22 cellular contexts compared by ENCODE assay signal in genomic region chr17:66605561-66605960, GRCh38.
"Had no signal": no experiment of that assay in that cellular context is flagged by ENCODE, and none has a peak within 500 bp of the region (broad histone marks: within the 10 kb centered on the region; RNA-seq: fewer than 3 reads in every experiment).

No MANE protein-coding gene starts in this region.

- H3K36me3 Mint-ChIP-seq: IgD-negative memory B cell had no signal

- H3K9ac ChIP-seq: KMS-11 had no signal

- H3K27ac Mint-ChIP-seq: IgD-negative memory B cell had no signal

- ATAC-seq: HepG2, K562 had no signal

- H3K4me3 Mint-ChIP-seq: IgD-negative memory B cell had no signal

- H3K27me3 Mint-ChIP-seq: IgD-negative memory B cell had no signal

- H3K27ac ChIP-seq: HL-60, KMS-11, SJSA1, SK-N-MC had no signal

- H3K9me3 ChIP-seq: SJSA1 had no signal

- H3K4me3 ChIP-seq: K562, SJSA1, SK-N-MC had no signal

- DNase-seq: Kasumi-1, MM.1S, NCI-H1092 treated with DMSO at 0.1 percent for 48 hours, NCI-H1436 treated with DMSO at 0.1 percent for 48 hours, NCI-H1694, NCI-H187 treated with DMSO at 0.1 percent for 48 hours, NCI-H2029 treated with DMSO at 0.1 percent for 48 hours, NCI-H2171 treated with DMSO at 0.1 percent for 48 hours, NCI-H345, NCI-H524, NCI-H526 treated with DMSO at 0.1 percent for 48 hours, NCI-H774, Right ventricle myocardium superior, RPMI8226, SIG-M5 had no signal

- H3K27me3 ChIP-seq: SJSA1 had no signal

- H3K4me1 Mint-ChIP-seq: IgD-negative memory B cell had no signal

- H3K4me2 ChIP-seq: KMS-11 had no signal
